Comparison of ENCODE assay signal across 19 cellular contexts in the genomic region with DNA sequence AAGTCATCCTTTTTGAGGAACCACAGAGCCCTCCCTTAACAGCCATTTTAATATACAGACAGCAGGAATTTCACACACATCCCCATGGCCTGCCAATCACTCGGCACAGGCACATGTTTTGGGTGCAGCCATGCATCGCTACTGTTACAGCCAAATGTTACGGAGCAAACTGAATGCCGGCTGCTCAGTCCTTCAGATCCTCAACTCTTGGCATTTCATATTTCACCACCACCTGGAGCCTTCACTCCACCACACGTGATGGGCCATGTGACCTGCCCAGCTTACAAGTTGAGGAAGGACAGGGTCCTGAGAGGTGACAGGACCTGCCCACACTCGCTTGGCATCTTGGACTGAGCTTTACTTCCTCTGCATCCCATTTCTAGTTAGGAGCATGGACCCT.
DNase-seq lines count a peak whose midpoint lies in the region; ATAC-seq, FAIRE-seq and TF ChIP-seq lines count a peak whose summit lies in the region.
"Had no signal": no experiment of that assay in that cellular context is flagged by ENCODE, and none has a peak within 500 bp of the region (broad histone marks: within the 10 kb centered on the region; RNA-seq: fewer than 3 reads in every experiment).

No MANE protein-coding gene starts in this region.

- H3K36me3 ChIP-seq in Karpas-422 (ENCODE audit: insufficient read depth, low read length) (peaks cover 89% of the 10 kb centered on the region), GM12878 (ENCODE audit: control insufficient read depth in 2 of 2, insufficient read depth in 2 of 2, low read length in 1 of 2) (peaks cover 26 to 53% of the 10 kb centered on the region in 2 experiments)

- TF ChIP-seq RAD21 in GM12878 (IDR thresholded peaks at IDR 0.05; ENCODE audit: insufficient read depth, low read depth, low read length) = no peak

- no peaks in the 10 kb centered on the region for H4K20me1 ChIP-seq in Karpas-422 (ENCODE audit: insufficient read depth, low read depth, low read length)
- no peaks in the 10 kb centered on the region for H4K20me1 ChIP-seq in GM12878 (ENCODE audit: control insufficient read depth, insufficient read depth)

- H3K4me3 ChIP-seq in Karpas-422 (ENCODE audit: low read length) (no peak overlapping the region), GM12878 (no peak overlapping the region)

- no peak overlapping the region for H3K4me3 Mint-ChIP-seq in activated naive CD4-positive, alpha-beta T cell treated with anti-CD3 and anti-CD28 coated beads, Interleukin-2, amount 50 U/mL, for 24 hours
- H3K4me3 Mint-ChIP-seq in stimulated activated naive B cell treated with anti-CD40 and anti-IgM and Interleukin-4, amounts not matched to agents 10 μg/mL and 1 μg/mL and 100 μg/mL, for 72 hours = peak overlapping the region in 1 of 2 donors; percentile 49

- H3K4me2 ChIP-seq in Karpas-422 (ENCODE audit: low read depth, low read length, poor library complexity, severe bottlenecking) (no peak overlapping the region), GM12878 (ENCODE audit: control insufficient read depth, insufficient read depth) (no peak overlapping the region)
- H3K4me2 ChIP-seq: SK-N-SH had no signal

- no peak for TF ChIP-seq CTCF in GM12878 (IDR thresholded peaks at IDR 0.05 in 2 of 3, conservative IDR thresholded peaks at IDR 0.05 in 1 of 3; ENCODE audit: control insufficient read depth in 2 of 3, extremely low read depth in 1 of 3, insufficient read depth in 1 of 3, low read depth in 3 of 3, low read length in 3 of 3)
- TF ChIP-seq CTCF in GM10266 (IDR thresholded peaks at IDR 0.05; ENCODE audit: control insufficient read depth, insufficient read depth, low read depth, missing control alignments) = no peak

- peaks cover 87% of the 10 kb centered on the region for H3K79me2 ChIP-seq in Karpas-422 (ENCODE audit: low read length)
- no peaks in the 10 kb centered on the region; the same call in none of the 2 replicates for H3K79me2 ChIP-seq in GM12878 (ENCODE audit: control insufficient read depth, insufficient read depth, low read length)

- no TSS peak for BruUV-seq in GM12878 (replicated peaks; lab: Mats Ljungman, UMichigan)

- H3K27ac Mint-ChIP-seq in activated naive CD4-positive, alpha-beta T cell treated with anti-CD3 and anti-CD28 coated beads, Interleukin-2, amount 50 U/mL, for 24 hours = peak overlapping the region; percentile 62
- H3K27ac Mint-ChIP-seq in stimulated activated naive B cell treated with anti-CD40 and anti-IgM and Interleukin-4, amounts not matched to agents 10 μg/mL and 1 μg/mL and 100 μg/mL, for 72 hours = peak overlapping the region; percentile 82

- in situ Hi-C loops in GM12878 (cut with MboI) = no loop called here

- POLR2A ChIA-PET in GM12878 (lab: Charles Lee) = no interaction called here

- H3K36me3 Mint-ChIP-seq in activated naive CD4-positive, alpha-beta T cell treated with anti-CD3 and anti-CD28 coated beads, Interleukin-2, amount 50 U/mL, for 24 hours = peaks cover 20% of the 10 kb centered on the region
- H3K36me3 Mint-ChIP-seq in stimulated activated naive B cell treated with anti-CD40 and anti-IgM and Interleukin-4, amounts not matched to agents 10 μg/mL and 1 μg/mL and 100 μg/mL, for 72 hours = peaks cover 72 to 77% of the 10 kb centered on the region in 2 donors

- WGBS in GM12878 (ENCODE audit: insufficient coverage, insufficient replicate concordance, low lambda C conversion rate, missing lambda C conversion rate) = 97% methylated on average over 6 of the region's 6 CpGs

- H3K9ac ChIP-seq in Karpas-422 (ENCODE audit: low read length) (no peak overlapping the region), GM12878 (ENCODE audit: control insufficient read depth, insufficient read depth, low read length) (no peak overlapping the region)
- H3K9ac ChIP-seq: SK-N-SH had no signal

- intact Hi-C loops in GM12878 (cut with micrococcal nuclease; ENCODE audit: unreplicated experiment) = no loop called here

- H3K27ac ChIP-seq in Karpas-422 (ENCODE audit: low read length) (0 out of 2 replicates have a peak overlapping the region, but pooled peaks have one; percentile 20), GM12878 (ENCODE audit: control insufficient read depth, insufficient read depth) (no peak overlapping the region)

- no peak overlapping the region for H2AFZ ChIP-seq in Karpas-422 (ENCODE audit: low read length)
- no peak overlapping the region for H2AFZ ChIP-seq in GM12878 (ENCODE audit: control insufficient read depth, low read depth, low read length)

- H3K4me1 Mint-ChIP-seq in activated naive CD4-positive, alpha-beta T cell treated with anti-CD3 and anti-CD28 coated beads, Interleukin-2, amount 50 U/mL, for 24 hours = peaks cover 44% of the 10 kb centered on the region
- peaks cover 34 to 69% of the 10 kb centered on the region in 2 donors for H3K4me1 Mint-ChIP-seq in stimulated activated naive B cell treated with anti-CD40 and anti-IgM and Interleukin-4, amounts not matched to agents 10 μg/mL and 1 μg/mL and 100 μg/mL, for 72 hours

- no peaks in the 10 kb centered on the region for H3K9me3 Mint-ChIP-seq in activated naive CD4-positive, alpha-beta T cell treated with anti-CD3 and anti-CD28 coated beads, Interleukin-2, amount 50 U/mL, for 24 hours
- no peaks in the 10 kb centered on the region for H3K9me3 Mint-ChIP-seq in stimulated activated naive B cell treated with anti-CD40 and anti-IgM and Interleukin-4, amounts not matched to agents 10 μg/mL and 1 μg/mL and 100 μg/mL, for 72 hours

- no peak for FAIRE-seq in GM12878 (lab: Jason Lieb, UNC)
- FAIRE-seq: D721Med, GM19239 had no signal

- H3K27me3 ChIP-seq in Karpas-422 (ENCODE audit: low read length) (no peaks in the 10 kb centered on the region), GM12878 (replicated peaks in 1 of 2; ENCODE audit: control insufficient read depth in 2 of 2, insufficient read depth in 2 of 2, low read length in 1 of 2) (no peaks in the 10 kb centered on the region)

- CTCF ChIA-PET in GM12878 (lab: Yijun Ruan, JAX) = no interaction called here

- ATAC-seq in GM12878 (no peak), HG02610 (IDR thresholded peaks at IDR 0.05; ENCODE audit: unreplicated experiment) (no peak)
- ATAC-seq in stimulated activated naive B cell treated with anti-CD40 and anti-IgM and Interleukin-4, amounts not matched to agents 10 μg/mL and 1 μg/mL and 100 μg/mL, for 72 hours (replicated peaks) = no peak
- ATAC-seq: HCT116 had no signal

- no peak for DNase-seq in activated naive CD4-positive, alpha-beta T cell treated with anti-CD3 and anti-CD28 coated beads, Interleukin-2, amount 50 U/mL, for 16 hours
- DNase-seq in Karpas-422 (no peak), GM12878 (ENCODE audit: low read depth, low spot score) (no peak), GM10266 (ENCODE audit: extremely low spot score) (no peak)
- DNase-seq in stimulated activated naive B cell treated with anti-CD40 and anti-IgM and Interleukin-4, amounts not matched to agents 10 μg/mL and 1 μg/mL and 100 μg/mL, for 72 hours = no peak
- DNase-seq: ACHN, C1 segment of cervical spinal cord, DMS79, GOT3, NCI-H1092 treated with DMSO at 0.1 percent for 48 hours, NCI-H2227 treated with DMSO at 0.1 percent for 48 hours, NCI-H524, SHP77 treated with DMSO at 0.1 percent for 48 hours, SK-N-SH had no signal

- no peaks in the 10 kb centered on the region for H3K27me3 Mint-ChIP-seq in activated naive CD4-positive, alpha-beta T cell treated with anti-CD3 and anti-CD28 coated beads, Interleukin-2, amount 50 U/mL, for 24 hours
- no peaks in the 10 kb centered on the region for H3K27me3 Mint-ChIP-seq in stimulated activated naive B cell treated with anti-CD40 and anti-IgM and Interleukin-4, amounts not matched to agents 10 μg/mL and 1 μg/mL and 100 μg/mL, for 72 hours

- H3K9me2 ChIP-seq in Karpas-422 (replicated peaks; ENCODE audit: insufficient read depth, low read length) = no peaks in the 10 kb centered on the region
- H3K9me2 ChIP-seq: SK-N-SH had no signal

- no peak for TF ChIP-seq POLR2A in GM12878 (IDR thresholded peaks at IDR 0.05; ENCODE audit: low read depth, low read length)

- H3K4me1 ChIP-seq in Karpas-422 (ENCODE audit: low read length) (peaks cover 77% of the 10 kb centered on the region), GM12878 (ENCODE audit: control insufficient read depth, insufficient read depth, low read length) (peaks cover 6% of the 10 kb centered on the region; the same call in 1 of the 2 replicates)

- H3K9me3 ChIP-seq in Karpas-422 (ENCODE audit: low read length) (no peaks in the 10 kb centered on the region), GM12878 (replicated peaks; ENCODE audit: control insufficient read depth, insufficient read depth, low read length) (no peaks in the 10 kb centered on the region)
- H3K9me3 ChIP-seq: SK-N-SH had no signal

- RAD21 ChIA-PET in GM12878 (lab: Charles Lee; ENCODE audit: unreplicated experiment) = no interaction called here

- no peak for TF ChIP-seq EP300 in GM12878 (IDR thresholded peaks at IDR 0.05; ENCODE audit: borderline replicate concordance in 1 of 2, control insufficient read depth in 1 of 2, low read depth in 2 of 2, low read length in 2 of 2)

- SMC1A ChIA-PET in GM12878 (lab: Charles Lee; ENCODE audit: uncharacterized antibody, unreplicated experiment) = no interaction called here

TF ChIP-seq in GM12878, 131 proteins besides CTCF, POLR2A, EP300 and RAD21:
- TF ChIP-seq POLR2AphosphoS5 (IDR thresholded peaks at IDR 0.05; ENCODE audit: low read length) = peak; percentile 58; the same call in 1 of the 2 replicates
- TF ChIP-seq, protein P1, sequence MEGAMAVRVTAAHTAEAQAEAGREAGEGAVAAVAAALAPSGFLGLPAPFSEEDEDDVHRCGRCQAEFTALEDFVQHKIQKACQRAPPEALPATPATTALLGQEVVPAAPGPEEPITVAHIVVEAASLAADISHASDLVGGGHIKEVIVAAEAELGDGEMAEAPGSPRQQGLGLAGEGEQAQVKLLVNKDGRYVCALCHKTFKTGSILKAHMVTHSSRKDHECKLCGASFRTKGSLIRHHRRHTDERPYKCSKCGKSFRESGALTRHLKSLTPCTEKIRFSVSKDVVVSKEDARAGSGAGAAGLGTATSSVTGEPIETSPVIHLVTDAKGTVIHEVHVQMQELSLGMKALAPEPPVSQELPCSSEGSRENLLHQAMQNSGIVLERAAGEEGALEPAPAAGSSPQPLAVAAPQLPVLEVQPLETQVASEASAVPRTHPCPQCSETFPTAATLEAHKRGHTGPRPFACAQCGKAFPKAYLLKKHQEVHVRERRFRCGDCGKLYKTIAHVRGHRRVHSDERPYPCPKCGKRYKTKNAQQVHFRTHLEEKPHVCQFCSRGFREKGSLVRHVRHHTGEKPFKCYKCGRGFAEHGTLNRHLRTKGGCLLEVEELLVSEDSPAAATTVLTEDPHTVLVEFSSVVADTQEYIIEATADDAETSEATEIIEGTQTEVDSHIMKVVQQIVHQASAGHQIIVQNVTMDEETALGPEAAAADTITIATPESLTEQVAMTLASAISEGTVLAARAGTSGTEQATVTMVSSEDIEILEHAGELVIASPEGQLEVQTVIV (IDR thresholded peaks at IDR 0.05; ENCODE audit: borderline replicate concordance, partially characterized antibody) = no peak
